ENCODE assay signal across 1 cellular context in genomic region chr13:87168390-87168789, GRCh38.
TF ChIP-seq lines count a peak whose summit lies in the region.

No MANE protein-coding gene starts in this region.

TF ChIP-seq in H1, 55 proteins besides CTCF, POLR2A, EP300 and RAD21:
- TF ChIP-seq CHD1 (IDR thresholded peaks at IDR 0.05; ENCODE audit: low read depth, low read length) (no peak), PHF8 (conservative IDR thresholded peaks at IDR 0.05; ENCODE audit: low read depth, low read length) (no peak), CHD2 (IDR thresholded peaks at IDR 0.05; ENCODE audit: low read length) (no peak), MAFK (IDR thresholded peaks at IDR 0.05; ENCODE audit: low read depth, low read length) (no peak), HDAC6 (IDR thresholded peaks at IDR 0.05; ENCODE audit: low read depth, low read length) (no peak), SP2 (IDR thresholded peaks at IDR 0.05; ENCODE audit: low read length) (no peak), CHD7 (IDR thresholded peaks at IDR 0.05; ENCODE audit: insufficient replicate concordance, low read length) (no peak), EZH2 (IDR thresholded peaks at IDR 0.05; ENCODE audit: low read depth, low read length, severe bottlenecking) (no peak), SIX5 (IDR thresholded peaks at IDR 0.05; ENCODE audit: low read depth, low read length) (no peak), FOSL1 (IDR thresholded peaks at IDR 0.05; ENCODE audit: insufficient read depth, low read depth, low read length) (no peak), BRCA1 (IDR thresholded peaks at IDR 0.05; ENCODE audit: low read depth, low read length) (no peak), BACH1 (IDR thresholded peaks at IDR 0.05; ENCODE audit: low read length) (no peak), TAF1 (IDR thresholded peaks at IDR 0.05; ENCODE audit: low read depth, low read length) (no peak), E2F6 (IDR thresholded peaks at IDR 0.05) (no peak), NRF1 (IDR thresholded peaks at IDR 0.05; ENCODE audit: low read depth, low read length) (no peak), ATF2 (IDR thresholded peaks at IDR 0.05; ENCODE audit: low read length) (no peak), BCL11A (IDR thresholded peaks at IDR 0.05; ENCODE audit: low read depth in 2 of 2, low read length in 2 of 2) (no peak), SIRT6 (IDR thresholded peaks at IDR 0.05; ENCODE audit: low read length) (no peak), GABPA (IDR thresholded peaks at IDR 0.05; ENCODE audit: borderline replicate concordance, insufficient read depth, low read length) (no peak)
